30 cellular contexts compared by ENCODE assay signal in the genomic region with DNA sequence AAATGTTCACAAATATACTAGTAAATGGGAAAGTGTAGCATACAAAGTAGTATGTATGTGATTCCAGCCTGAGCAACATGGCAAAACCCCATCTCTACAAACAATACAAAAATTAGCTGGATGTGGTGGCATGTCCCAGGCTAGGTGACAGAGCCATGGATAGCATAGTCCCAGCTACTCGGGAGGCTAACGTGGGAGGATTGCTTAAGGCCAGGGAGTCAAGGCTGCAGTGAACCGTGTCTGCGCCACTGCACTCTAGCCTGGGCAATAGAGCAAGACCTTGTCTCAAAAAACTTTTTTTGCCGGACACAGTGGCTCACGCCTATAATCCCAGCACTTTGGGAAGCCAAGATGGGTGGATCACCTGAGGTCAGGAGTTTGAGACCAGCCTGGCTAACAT.
"Had no signal": no experiment of that assay in that cellular context is flagged by ENCODE, and none has a peak within 500 bp of the region (broad histone marks: within the 10 kb centered on the region; RNA-seq: fewer than 3 reads in every experiment).

No MANE protein-coding gene starts in this region.

- H3K79me2 ChIP-seq: parathyroid adenoma had no signal

- DNase-seq: cerebellar nuclear complex; cortex of kidney; dorsolateral prefrontal cortex; effector CD8-positive, alpha-beta T cell; foreskin keratinocyte; glutamatergic neuron; heart right ventricle; hippocampal formation; kidney glomerular epithelial cell; natural killer cell; right lobe of liver; small intestine; stimulated activated CD4-positive, alpha-beta T cell treated with anti-CD3 and anti-CD28 coated beads, Interleukin-15, amount 100 ng/mL, for 24 hours; stimulated activated CD4-positive, alpha-beta T cell treated with anti-CD3 and anti-CD28 coated beads, Interleukin-2, amount 100 ng/mL, for 48 hours; stimulated activated naive CD4-positive, alpha-beta T cell; stimulated activated naive CD8-positive, alpha-beta T cell treated with anti-CD3 and anti-CD28 coated beads, Interleukin-15, amount 100 ng/mL, for 72 hours; tibial artery had no signal

- H3K9me3 ChIP-seq: esophagus muscularis mucosa, gastroesophageal sphincter, heart right ventricle, neutrophil, right lobe of liver, suprapubic skin, tibial artery had no signal

- ATAC-seq: foreskin keratinocyte; gastroesophageal sphincter; heart right ventricle; left lobe of liver; natural killer cell; right lobe of liver; stimulated activated naive CD8-positive, alpha-beta T cell treated with anti-CD3 and anti-CD28 coated beads, Interleukin-15, amount 100 ng/mL, for 72 hours had no signal

- H3K9ac ChIP-seq: parathyroid adenoma had no signal

- H3K9me3 Mint-ChIP-seq: natural killer cell; stimulated activated naive CD8-positive, alpha-beta T cell treated with anti-CD3 and anti-CD28 coated beads, Interleukin-15, amount 100 ng/mL, for 72 hours; type B pancreatic cell had no signal

- H3K4me3 ChIP-seq: dorsolateral prefrontal cortex, esophagus muscularis mucosa, gastroesophageal sphincter, heart right ventricle, lung, right lobe of liver, suprapubic skin, tibial artery had no signal

- FAIRE-seq: endothelial cell of umbilical vein, islet of Langerhans, small intestine had no signal

- H2AFZ ChIP-seq: parathyroid adenoma had no signal

- H3K36me3 Mint-ChIP-seq: memory B cell, type B pancreatic cell had no signal

- H3K36me3 ChIP-seq: neutrophil, right lobe of liver had no signal

- H3K4me3 Mint-ChIP-seq: memory B cell; neural crest cell; stimulated activated naive CD8-positive, alpha-beta T cell treated with anti-CD3 and anti-CD28 coated beads, Interleukin-15, amount 100 ng/mL, for 72 hours; type B pancreatic cell had no signal

- H3K27me3 ChIP-seq: dorsolateral prefrontal cortex, esophagus muscularis mucosa, foreskin keratinocyte, gastroesophageal sphincter, heart right ventricle, neutrophil, right lobe of liver, suprapubic skin, tibial artery had no signal

- H3K27ac Mint-ChIP-seq: memory B cell; natural killer cell; progenitor cell of endocrine pancreas; stimulated activated naive CD8-positive, alpha-beta T cell treated with anti-CD3 and anti-CD28 coated beads, Interleukin-15, amount 100 ng/mL, for 72 hours; type B pancreatic cell had no signal

- H3K27ac ChIP-seq: esophagus muscularis mucosa, foreskin keratinocyte, gastroesophageal sphincter, neutrophil, parathyroid adenoma, right lobe of liver, suprapubic skin, tibial artery had no signal

- H3K4me1 ChIP-seq: foreskin keratinocyte, parathyroid adenoma had no signal

- H3K4me1 Mint-ChIP-seq: memory B cell had no signal
